In the genomic region with DNA sequence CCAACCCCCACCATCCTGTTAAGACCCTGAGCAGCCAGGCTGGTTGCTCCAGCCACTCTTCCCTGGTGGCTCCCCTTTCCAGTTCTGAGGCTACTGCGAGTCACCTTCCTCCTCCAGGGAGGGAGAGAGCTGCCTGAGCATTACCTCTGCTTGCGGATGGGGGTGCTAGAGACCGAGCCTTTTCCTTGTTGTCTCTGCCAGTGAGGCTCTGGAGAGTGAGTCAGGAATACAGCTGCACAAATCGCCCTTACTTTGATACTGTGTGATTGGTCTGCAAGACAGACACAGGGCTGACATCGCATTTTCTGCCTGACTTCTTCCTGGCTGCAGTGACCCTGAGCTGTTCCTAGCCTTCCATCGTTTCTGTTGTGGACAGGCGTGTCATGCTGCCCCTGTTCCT, we compare ENCODE assay signal across 9 cellular contexts. TPM values are rescaled to one million over a fixed set of nuclear protein-coding genes. Genes with fewer than 3 reads are reported as not detected.
DNase-seq lines count a peak whose midpoint lies in the region; ATAC-seq and TF ChIP-seq lines count a peak whose summit lies in the region.
"Had no signal": no experiment of that assay in that cellular context is flagged by ENCODE, and none has a peak within 500 bp of the region (broad histone marks: within the 10 kb centered on the region; RNA-seq: fewer than 3 reads in every experiment).

No MANE protein-coding gene starts in this region.

- no peaks in the 10 kb centered on the region for H3K9me3 Mint-ChIP-seq in HFFc6
- H3K9me3 Mint-ChIP-seq in activated T-cell treated with anti-CD3 and anti-CD28 coated beads, Interleukin-2, amount 50 U/mL, for 4 hours, result no peaks in the 10 kb centered on the region

- H3K4me1 Mint-ChIP-seq in HFFc6 (ENCODE audit: low read depth), result peaks cover 39% of the 10 kb centered on the region
- H3K4me1 Mint-ChIP-seq in activated T-cell treated with anti-CD3 and anti-CD28 coated beads, Interleukin-2, amount 50 U/mL, for 4 hours (ENCODE audit: low read depth), result no peaks in the 10 kb centered on the region

- H3K4me3 ChIP-seq in fibroblast of villous mesenchyme (ENCODE audit: low read depth, low read length), result no peak overlapping the region
- H3K4me3 ChIP-seq: skin epidermis had no signal

- H3K27ac Mint-ChIP-seq in HFFc6, result peak overlapping the region; percentile 80

- ATAC-seq in activated T-cell treated with anti-CD3 and anti-CD28 coated beads, Interleukin-2, amount 50 U/mL, for 4 hours, result no peak
- ATAC-seq in GM19023 (IDR thresholded peaks at IDR 0.05; ENCODE audit: unreplicated experiment), result no peak
- no peak for ATAC-seq in HG02588 (IDR thresholded peaks at IDR 0.05; ENCODE audit: unreplicated experiment)

- DNase-seq in HFFc6, result peak; percentile 93
- DNase-seq in SK-MEL-5 (ENCODE audit: low read depth, low spot score), result peak; percentile 93
- peak; percentile 91 for DNase-seq in fibroblast of villous mesenchyme (ENCODE audit: low read depth)
- peak; percentile 90 for DNase-seq in non-pigmented ciliary epithelial cell (ENCODE audit: low read depth)
- no peak for DNase-seq in activated CD8-positive, alpha-beta memory T cell treated with anti-CD3 and anti-CD28 coated beads for 24 hours
- DNase-seq in activated T-cell treated with anti-CD3 and anti-CD28 coated beads, Interleukin-2, amount 50 U/mL, for 4 hours, result no peak

- H3K27me3 Mint-ChIP-seq in HFFc6 (ENCODE audit: insufficient read depth), result no peaks in the 10 kb centered on the region; the same call in 1 of the 2 replicates
- H3K27me3 Mint-ChIP-seq in activated T-cell treated with anti-CD3 and anti-CD28 coated beads, Interleukin-2, amount 50 U/mL, for 4 hours (ENCODE audit: low read depth), result no peaks in the 10 kb centered on the region

- in situ Hi-C loops in SK-MEL-5 (cut with HindIII; ENCODE audit: low pct_unique_long_range_greater_than_20kb, low sequenced_read_pairs), result loop anchor here (25.0 kb wide), 1 partner anchor 245 kb away; no protein-coding TSS in a partner anchor

- peak overlapping the region; percentile 42 for H3K4me3 Mint-ChIP-seq in HFFc6
- no peak overlapping the region for H3K4me3 Mint-ChIP-seq in activated T-cell treated with anti-CD3 and anti-CD28 coated beads, Interleukin-2, amount 50 U/mL, for 4 hours

- TF ChIP-seq CTCF in HFFc6 (IDR thresholded peaks at IDR 0.05), result peak; percentile 84
- peak; percentile 92 for TF ChIP-seq CTCF in fibroblast of villous mesenchyme (IDR thresholded peaks at IDR 0.05; ENCODE audit: insufficient read depth, low read depth, low read length)

- H3K36me3 Mint-ChIP-seq in HFFc6 (ENCODE audit: low read depth), result no peaks in the 10 kb centered on the region
- H3K36me3 Mint-ChIP-seq in activated T-cell treated with anti-CD3 and anti-CD28 coated beads, Interleukin-2, amount 50 U/mL, for 4 hours (ENCODE audit: insufficient read depth), result peaks cover 2% of the 10 kb centered on the region

RNA-seq across cellular contexts. Expression of gene WDR25, which starts 41.2 kb away (rescaled TPM):
- total RNA-seq in HFFc6 (2021; fragmentation: NEBNext Ultra II Directional; extraction: Animal tissue kit (Norgen Biotek cat#: 25700)), result 10 to 100 TPM in 5 of 6 experiments, 1 to 10 TPM in 1; 9.2 to 12.0 (median 10.4) TPM
- total RNA-seq in SK-MEL-5 (2014; rRNA removed; shearing (Covaris generic)), result 46.8 and 58.8 TPM in 2 replicates
- polyA plus RNA-seq in SK-MEL-5 (2015; cell fraction: cytosol; rRNA removed), result 36.1 and 47.5 TPM in 2 replicates
- polyA plus RNA-seq in SK-MEL-5 (2015; cell fraction: nucleus; rRNA removed), result 13.8 and 19.3 TPM in 2 replicates
- 15.1 and 17.7 TPM in 2 replicates for total RNA-seq in fibroblast of villous mesenchyme
- total RNA-seq in activated T-cell treated with anti-CD3 and anti-CD28 coated beads, Interleukin-2, amount 50 U/mL, for 4 hours, result 10 to 100 TPM in 2 of 3 donors, 1 to 10 TPM in 1; 9.2 to 11.7 (median 10.1) TPM

Comparison
In these comparisons a context has a peak if more than half of its experiments do, and no peak if none do; other contexts are left out.
1. DNase-seq: peak in HFFc6 (single experiment), SK-MEL-5 (single experiment), fibroblast of villous mesenchyme (single experiment) and non-pigmented ciliary epithelial cell (single experiment); none in activated CD8-positive, alpha-beta memory T cell treated with anti-CD3 and anti-CD28 coated beads for 24 hours (single experiment) and activated T-cell treated with anti-CD3 and anti-CD28 coated beads, Interleukin-2, amount 50 U/mL, for 4 hours (single experiment).